17 cellular contexts compared by ENCODE assay signal in the genomic region with DNA sequence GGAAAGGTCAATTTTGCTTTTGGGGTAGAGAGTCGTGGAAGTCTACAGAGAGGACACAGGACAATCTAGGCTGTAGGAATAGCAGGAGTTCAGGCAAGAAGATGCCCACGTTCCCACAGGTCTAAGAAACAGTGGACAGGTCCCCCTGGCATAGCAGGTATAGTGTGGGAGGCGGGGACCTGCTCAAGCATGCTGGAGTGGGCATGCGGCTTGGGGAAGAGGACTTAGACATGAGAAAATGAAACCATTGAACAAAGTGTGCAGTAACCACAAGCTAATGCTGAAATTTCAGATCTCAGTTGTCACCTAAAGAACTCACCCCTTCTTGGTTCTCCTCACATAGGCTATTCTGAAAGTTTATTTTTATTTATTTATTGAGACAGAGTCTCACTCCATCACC.
DNase-seq lines count a peak whose midpoint lies in the region; ATAC-seq and TF ChIP-seq lines count a peak whose summit lies in the region.
"Had no signal": no experiment of that assay in that cellular context is flagged by ENCODE, and none has a peak within 500 bp of the region (broad histone marks: within the 10 kb centered on the region; RNA-seq: fewer than 3 reads in every experiment).

No MANE protein-coding gene starts in this region.

- H3K27me3 Mint-ChIP-seq in activated CD4-positive, alpha-beta memory T cell treated with anti-CD3 and anti-CD28 coated beads, Interleukin-2, amount 10 ng/mL, durations not matched to agents 7 days and 5 days, result peaks cover 7% of the 10 kb centered on the region
- peaks cover 2% of the 10 kb centered on the region for H3K27me3 Mint-ChIP-seq in activated naive CD4-positive, alpha-beta T cell treated with anti-CD3 and anti-CD28 coated beads for 36 hours (ENCODE audit: low read depth)
- H3K27me3 Mint-ChIP-seq: activated naive CD8-positive, alpha-beta T cell treated with anti-CD3 and anti-CD28 coated beads for 36 hours had no signal

- no peaks in the 10 kb centered on the region for H3K4me1 Mint-ChIP-seq in activated CD4-positive, alpha-beta memory T cell treated with anti-CD3 and anti-CD28 coated beads, Interleukin-2, amount 10 ng/mL, durations not matched to agents 7 days and 5 days
- no peaks in the 10 kb centered on the region for H3K4me1 Mint-ChIP-seq in activated naive CD4-positive, alpha-beta T cell treated with anti-CD3 and anti-CD28 coated beads for 36 hours (ENCODE audit: low read depth)
- H3K4me1 Mint-ChIP-seq: activated naive CD8-positive, alpha-beta T cell treated with anti-CD3 and anti-CD28 coated beads for 36 hours had no signal

- H3K4me3 ChIP-seq in OCI-LY3 (ENCODE audit: low read length), result no peak overlapping the region
- H3K4me3 ChIP-seq: gastrocnemius medialis had no signal

- CTCF ChIA-PET in activated CD4-positive, alpha-beta memory T cell treated with anti-CD3 and anti-CD28 coated beads, Interleukin-2, amount 10 ng/mL, durations not matched to agents 7 days and 5 days (lab: Charles Lee), result no interaction called here
- CTCF ChIA-PET in activated naive CD4-positive, alpha-beta T cell treated with anti-CD3 and anti-CD28 coated beads for 36 hours (lab: Charles Lee), result no interaction called here

- H3K4me2 ChIP-seq in OCI-LY3 (ENCODE audit: low read length), result peak overlapping the region; percentile 61

- H3K79me2 ChIP-seq in OCI-LY3 (ENCODE audit: low read length), result no peaks in the 10 kb centered on the region

- no peak overlapping the region for H3K27ac Mint-ChIP-seq in activated CD4-positive, alpha-beta memory T cell treated with anti-CD3 and anti-CD28 coated beads, Interleukin-2, amount 10 ng/mL, durations not matched to agents 7 days and 5 days
- no peak overlapping the region for H3K27ac Mint-ChIP-seq in activated naive CD4-positive, alpha-beta T cell treated with anti-CD3 and anti-CD28 coated beads for 36 hours
- H3K27ac Mint-ChIP-seq: activated CD8-positive, alpha-beta T cell treated with anti-CD3 and anti-CD28 coated beads, Interleukin-2, amount 10 ng/mL, durations not matched to agents 7 days and 5 days; activated naive CD8-positive, alpha-beta T cell treated with anti-CD3 and anti-CD28 coated beads for 36 hours; stimulated activated naive CD8-positive, alpha-beta T cell treated with anti-CD3 and anti-CD28 coated beads, Interleukin-15, Interleukin-2, amounts not matched to agents 100 ng/mL and 50 ng/mL, for 24 hours had no signal

- peak; percentile 80 for ATAC-seq in GM18520 (IDR thresholded peaks at IDR 0.05; ENCODE audit: unreplicated experiment)
- peak; percentile 60 for ATAC-seq in GM21423 (IDR thresholded peaks at IDR 0.05; ENCODE audit: unreplicated experiment)
- ATAC-seq in HG03045 (IDR thresholded peaks at IDR 0.05; ENCODE audit: unreplicated experiment), result peak; percentile 70
- no peak for ATAC-seq in left lobe of liver
- ATAC-seq: activated CD8-positive, alpha-beta T cell treated with anti-CD3 and anti-CD28 coated beads, Interleukin-2, amount 10 ng/mL, durations not matched to agents 7 days and 5 days had no signal

- no peaks in the 10 kb centered on the region for H3K9me3 ChIP-seq in OCI-LY3 (ENCODE audit: insufficient read depth, low read length)
- H3K9me3 ChIP-seq: gastrocnemius medialis had no signal

- H2AFZ ChIP-seq in OCI-LY3 (ENCODE audit: low read depth, low read length), result no peak overlapping the region

- no peak overlapping the region for H3K4me3 Mint-ChIP-seq in activated CD4-positive, alpha-beta memory T cell treated with anti-CD3 and anti-CD28 coated beads, Interleukin-2, amount 10 ng/mL, durations not matched to agents 7 days and 5 days
- H3K4me3 Mint-ChIP-seq in activated naive CD4-positive, alpha-beta T cell treated with anti-CD3 and anti-CD28 coated beads for 36 hours, result no peak overlapping the region
- H3K4me3 Mint-ChIP-seq: activated CD8-positive, alpha-beta T cell treated with anti-CD3 and anti-CD28 coated beads, Interleukin-2, amount 10 ng/mL, durations not matched to agents 7 days and 5 days; activated naive CD8-positive, alpha-beta T cell treated with anti-CD3 and anti-CD28 coated beads for 36 hours; stimulated activated naive CD8-positive, alpha-beta T cell treated with anti-CD3 and anti-CD28 coated beads, Interleukin-15, Interleukin-2, amounts not matched to agents 100 ng/mL and 50 ng/mL, for 24 hours had no signal

- H3K9ac ChIP-seq in OCI-LY3 (ENCODE audit: low read length), result no peak overlapping the region

- peak overlapping the region; percentile 32; the same call in 1 of the 2 replicates for H3K27ac ChIP-seq in OCI-LY3 (ENCODE audit: low read length)
- H3K27ac ChIP-seq: C4-2B had no signal

- H3K27me3 ChIP-seq in OCI-LY3 (ENCODE audit: low read depth, low read length), result no peaks in the 10 kb centered on the region
- H3K27me3 ChIP-seq: gastrocnemius medialis had no signal

- no peaks in the 10 kb centered on the region for H3K36me3 Mint-ChIP-seq in activated CD4-positive, alpha-beta memory T cell treated with anti-CD3 and anti-CD28 coated beads, Interleukin-2, amount 10 ng/mL, durations not matched to agents 7 days and 5 days (ENCODE audit: low read depth)
- no peaks in the 10 kb centered on the region for H3K36me3 Mint-ChIP-seq in activated naive CD4-positive, alpha-beta T cell treated with anti-CD3 and anti-CD28 coated beads for 36 hours (ENCODE audit: low read depth)
- H3K36me3 Mint-ChIP-seq: activated naive CD8-positive, alpha-beta T cell treated with anti-CD3 and anti-CD28 coated beads for 36 hours had no signal

- H3K36me3 ChIP-seq in OCI-LY3 (replicated peaks; ENCODE audit: low read depth, low read length), result no peaks in the 10 kb centered on the region
- H3K36me3 ChIP-seq: gastrocnemius medialis had no signal

- H4K20me1 ChIP-seq in OCI-LY3 (ENCODE audit: insufficient read depth, low read length), result no peaks in the 10 kb centered on the region

- DNase-seq in activated CD4-positive, alpha-beta memory T cell treated with anti-CD3 and anti-CD28 coated beads, Interleukin-2, amount 10 ng/mL, durations not matched to agents 7 days and 5 days, result no peak
- DNase-seq in activated naive CD4-positive, alpha-beta T cell treated with anti-CD3 and anti-CD28 coated beads for 36 hours, result no peak
- DNase-seq in hippocampal formation (lab: John Stamatoyannopoulos, UW) (no peak), left lobe of liver (ENCODE audit: low spot score) (no peak)
- DNase-seq: activated CD8-positive, alpha-beta T cell treated with anti-CD3 and anti-CD28 coated beads, Interleukin-2, amount 10 ng/mL, durations not matched to agents 7 days and 5 days; activated naive CD8-positive, alpha-beta T cell treated with anti-CD3 and anti-CD28 coated beads for 36 hours; dermis blood vessel endothelial cell; gastrocnemius medialis; NCI-H1105; NK-92 treated with Interleukin-12 subunit alpha and Interleukin-12 subunit beta, amount 100 ng/mL, for 24 hours; stimulated activated CD4-positive, alpha-beta T cell treated with anti-CD3 and anti-CD28 coated beads, Interleukin-2, amount 100 ng/mL, for 24 hours had no signal

- POLR2A ChIA-PET in activated CD4-positive, alpha-beta memory T cell treated with anti-CD3 and anti-CD28 coated beads, Interleukin-2, amount 10 ng/mL, durations not matched to agents 7 days and 5 days (lab: Charles Lee), result no interaction called here

- peaks cover 45% of the 10 kb centered on the region for H3K4me1 ChIP-seq in OCI-LY3 (ENCODE audit: low read length)
- H3K4me1 ChIP-seq: gastrocnemius medialis had no signal

- no peak for TF ChIP-seq CTCF in OCI-LY3 (IDR thresholded peaks at IDR 0.05; ENCODE audit: low read depth, low read length)

- H3K9me3 Mint-ChIP-seq in activated CD4-positive, alpha-beta memory T cell treated with anti-CD3 and anti-CD28 coated beads, Interleukin-2, amount 10 ng/mL, durations not matched to agents 7 days and 5 days, result no peaks in the 10 kb centered on the region
- H3K9me3 Mint-ChIP-seq in activated naive CD4-positive, alpha-beta T cell treated with anti-CD3 and anti-CD28 coated beads for 36 hours, result no peaks in the 10 kb centered on the region
- H3K9me3 Mint-ChIP-seq: activated naive CD8-positive, alpha-beta T cell treated with anti-CD3 and anti-CD28 coated beads for 36 hours; stimulated activated naive CD8-positive, alpha-beta T cell treated with anti-CD3 and anti-CD28 coated beads, Interleukin-15, Interleukin-2, amounts not matched to agents 100 ng/mL and 50 ng/mL, for 24 hours had no signal

- intact Hi-C loops in activated naive CD4-positive, alpha-beta T cell treated with anti-CD3 and anti-CD28 coated beads for 36 hours (cut with micrococcal nuclease), result no loop called here
